1 cellular context compared by ENCODE assay signal in genomic region chr19:10194500-10195198, GRCh38.
A peak's percentile ranks its signal among the peaks of the same experiment; 100 is the strongest.
TF ChIP-seq lines count a peak whose summit lies in the region.

DNMT1 (minus strand) TSS chr19:10194953; CDS start chr19:10194899, 54 bp downstream.

TF ChIP-seq in HepG2, 621 proteins besides CTCF, POLR2A, EP300 and RAD21 (continued from another document and continues in another):
- TF ChIP-seq ARID4A (CRISPR knock-in tag; IDR thresholded peaks at IDR 0.05; ENCODE audit: borderline replicate concordance): peak; percentile 97
- TF ChIP-seq SP2 (CRISPR knock-in tag; IDR thresholded peaks at IDR 0.05): peak; percentile 56
- TF ChIP-seq, protein P1, sequence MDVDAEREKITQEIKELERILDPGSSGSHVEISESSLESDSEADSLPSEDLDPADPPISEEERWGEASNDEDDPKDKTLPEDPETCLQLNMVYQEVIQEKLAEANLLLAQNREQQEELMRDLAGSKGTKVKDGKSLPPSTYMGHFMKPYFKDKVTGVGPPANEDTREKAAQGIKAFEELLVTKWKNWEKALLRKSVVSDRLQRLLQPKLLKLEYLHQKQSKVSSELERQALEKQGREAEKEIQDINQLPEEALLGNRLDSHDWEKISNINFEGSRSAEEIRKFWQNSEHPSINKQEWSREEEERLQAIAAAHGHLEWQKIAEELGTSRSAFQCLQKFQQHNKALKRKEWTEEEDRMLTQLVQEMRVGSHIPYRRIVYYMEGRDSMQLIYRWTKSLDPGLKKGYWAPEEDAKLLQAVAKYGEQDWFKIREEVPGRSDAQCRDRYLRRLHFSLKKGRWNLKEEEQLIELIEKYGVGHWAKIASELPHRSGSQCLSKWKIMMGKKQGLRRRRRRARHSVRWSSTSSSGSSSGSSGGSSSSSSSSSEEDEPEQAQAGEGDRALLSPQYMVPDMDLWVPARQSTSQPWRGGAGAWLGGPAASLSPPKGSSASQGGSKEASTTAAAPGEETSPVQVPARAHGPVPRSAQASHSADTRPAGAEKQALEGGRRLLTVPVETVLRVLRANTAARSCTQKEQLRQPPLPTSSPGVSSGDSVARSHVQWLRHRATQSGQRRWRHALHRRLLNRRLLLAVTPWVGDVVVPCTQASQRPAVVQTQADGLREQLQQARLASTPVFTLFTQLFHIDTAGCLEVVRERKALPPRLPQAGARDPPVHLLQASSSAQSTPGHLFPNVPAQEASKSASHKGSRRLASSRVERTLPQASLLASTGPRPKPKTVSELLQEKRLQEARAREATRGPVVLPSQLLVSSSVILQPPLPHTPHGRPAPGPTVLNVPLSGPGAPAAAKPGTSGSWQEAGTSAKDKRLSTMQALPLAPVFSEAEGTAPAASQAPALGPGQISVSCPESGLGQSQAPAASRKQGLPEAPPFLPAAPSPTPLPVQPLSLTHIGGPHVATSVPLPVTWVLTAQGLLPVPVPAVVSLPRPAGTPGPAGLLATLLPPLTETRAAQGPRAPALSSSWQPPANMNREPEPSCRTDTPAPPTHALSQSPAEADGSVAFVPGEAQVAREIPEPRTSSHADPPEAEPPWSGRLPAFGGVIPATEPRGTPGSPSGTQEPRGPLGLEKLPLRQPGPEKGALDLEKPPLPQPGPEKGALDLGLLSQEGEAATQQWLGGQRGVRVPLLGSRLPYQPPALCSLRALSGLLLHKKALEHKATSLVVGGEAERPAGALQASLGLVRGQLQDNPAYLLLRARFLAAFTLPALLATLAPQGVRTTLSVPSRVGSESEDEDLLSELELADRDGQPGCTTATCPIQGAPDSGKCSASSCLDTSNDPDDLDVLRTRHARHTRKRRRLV (CRISPR knock-in tag; IDR thresholded peaks at IDR 0.05): no peak
- TF ChIP-seq ZNF224 (CRISPR knock-in tag; IDR thresholded peaks at IDR 0.05): no peak
- TF ChIP-seq HOXA3 (CRISPR knock-in tag; IDR thresholded peaks at IDR 0.05): peak; percentile 65; the same call in 1 of the 2 replicates
- TF ChIP-seq PHF8 (CRISPR knock-in tag; IDR thresholded peaks at IDR 0.05): peak; percentile 89
- peak; percentile 76 for TF ChIP-seq GABPA (IDR thresholded peaks at IDR 0.05; ENCODE audit: low read depth, low read length)
- TF ChIP-seq GABPA (CRISPR knock-in tag; IDR thresholded peaks at IDR 0.05; ENCODE audit: low read depth): peak; percentile 71
- TF ChIP-seq SOX5 (CRISPR knock-in tag; IDR thresholded peaks at IDR 0.05; ENCODE audit: borderline replicate concordance): no peak
- no peak for TF ChIP-seq ZNF207 (IDR thresholded peaks at IDR 0.05; ENCODE audit: borderline replicate concordance)
- TF ChIP-seq NFYB (CRISPR knock-in tag; IDR thresholded peaks at IDR 0.05): no peak; the same call in 1 of the 2 replicates
- no peak for TF ChIP-seq SP140L (CRISPR knock-in tag; IDR thresholded peaks at IDR 0.05; ENCODE audit: borderline replicate concordance)
- TF ChIP-seq ZNF709 (CRISPR knock-in tag; IDR thresholded peaks at IDR 0.05): no peak; the same call in 1 of the 2 replicates
- no peak for TF ChIP-seq HNRNPUL1 (IDR thresholded peaks at IDR 0.05; ENCODE audit: low read depth, low read length)
- TF ChIP-seq ZNF343 (CRISPR knock-in tag; IDR thresholded peaks at IDR 0.05): no peak
- no peak for TF ChIP-seq RFXANK (CRISPR knock-in tag; IDR thresholded peaks at IDR 0.05)
- no peak for TF ChIP-seq ZMYM3 (CRISPR knock-in tag; IDR thresholded peaks at IDR 0.05)
- TF ChIP-seq ZNF232 (CRISPR knock-in tag; IDR thresholded peaks at IDR 0.05; ENCODE audit: borderline replicate concordance): no peak
- TF ChIP-seq HNRNPLL (IDR thresholded peaks at IDR 0.05; ENCODE audit: low read depth, low read length, poor library complexity, severe bottlenecking): peak; percentile 90
- TF ChIP-seq, protein P2, sequence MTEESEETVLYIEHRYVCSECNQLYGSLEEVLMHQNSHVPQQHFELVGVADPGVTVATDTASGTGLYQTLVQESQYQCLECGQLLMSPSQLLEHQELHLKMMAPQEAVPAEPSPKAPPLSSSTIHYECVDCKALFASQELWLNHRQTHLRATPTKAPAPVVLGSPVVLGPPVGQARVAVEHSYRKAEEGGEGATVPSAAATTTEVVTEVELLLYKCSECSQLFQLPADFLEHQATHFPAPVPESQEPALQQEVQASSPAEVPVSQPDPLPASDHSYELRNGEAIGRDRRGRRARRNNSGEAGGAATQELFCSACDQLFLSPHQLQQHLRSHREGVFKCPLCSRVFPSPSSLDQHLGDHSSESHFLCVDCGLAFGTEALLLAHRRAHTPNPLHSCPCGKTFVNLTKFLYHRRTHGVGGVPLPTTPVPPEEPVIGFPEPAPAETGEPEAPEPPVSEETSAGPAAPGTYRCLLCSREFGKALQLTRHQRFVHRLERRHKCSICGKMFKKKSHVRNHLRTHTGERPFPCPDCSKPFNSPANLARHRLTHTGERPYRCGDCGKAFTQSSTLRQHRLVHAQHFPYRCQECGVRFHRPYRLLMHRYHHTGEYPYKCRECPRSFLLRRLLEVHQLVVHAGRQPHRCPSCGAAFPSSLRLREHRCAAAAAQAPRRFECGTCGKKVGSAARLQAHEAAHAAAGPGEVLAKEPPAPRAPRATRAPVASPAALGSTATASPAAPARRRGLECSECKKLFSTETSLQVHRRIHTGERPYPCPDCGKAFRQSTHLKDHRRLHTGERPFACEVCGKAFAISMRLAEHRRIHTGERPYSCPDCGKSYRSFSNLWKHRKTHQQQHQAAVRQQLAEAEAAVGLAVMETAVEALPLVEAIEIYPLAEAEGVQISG (CRISPR knock-in tag; IDR thresholded peaks at IDR 0.05): peak; percentile 80
- no peak; the same call in 1 of the 2 replicates for TF ChIP-seq ZFP41 (CRISPR knock-in tag; IDR thresholded peaks at IDR 0.05; ENCODE audit: borderline replicate concordance)
- TF ChIP-seq ZNF282 (IDR thresholded peaks at IDR 0.05; ENCODE audit: partially characterized antibody): no peak
- no peak for TF ChIP-seq TCF7 (IDR thresholded peaks at IDR 0.05; ENCODE audit: low read depth)
- TF ChIP-seq, protein P3, sequence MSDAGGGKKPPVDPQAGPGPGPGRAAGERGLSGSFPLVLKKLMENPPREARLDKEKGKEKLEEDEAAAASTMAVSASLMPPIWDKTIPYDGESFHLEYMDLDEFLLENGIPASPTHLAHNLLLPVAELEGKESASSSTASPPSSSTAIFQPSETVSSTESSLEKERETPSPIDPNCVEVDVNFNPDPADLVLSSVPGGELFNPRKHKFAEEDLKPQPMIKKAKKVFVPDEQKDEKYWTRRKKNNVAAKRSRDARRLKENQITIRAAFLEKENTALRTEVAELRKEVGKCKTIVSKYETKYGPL (CRISPR knock-in tag; IDR thresholded peaks at IDR 0.05): no peak
- TF ChIP-seq ZNF484 (CRISPR knock-in tag; IDR thresholded peaks at IDR 0.05; ENCODE audit: borderline replicate concordance, low read depth): no peak
- TF ChIP-seq RARA (CRISPR knock-in tag; IDR thresholded peaks at IDR 0.05): no peak
- TF ChIP-seq JDP2 (CRISPR knock-in tag; IDR thresholded peaks at IDR 0.05; ENCODE audit: borderline replicate concordance): peak; percentile 73; the same call in 1 of the 2 replicates
- TF ChIP-seq TP53 (CRISPR knock-in tag; conservative IDR thresholded peaks at IDR 0.05): no peak
- peak; percentile 64; the same call in 1 of the 2 replicates for TF ChIP-seq ZSCAN21 (CRISPR knock-in tag; IDR thresholded peaks at IDR 0.05; ENCODE audit: borderline replicate concordance)
- no peak for TF ChIP-seq ZNF850 (CRISPR knock-in tag; conservative IDR thresholded peaks at IDR 0.05)
- no peak for TF ChIP-seq ZNF3 (CRISPR knock-in tag; IDR thresholded peaks at IDR 0.05)
- TF ChIP-seq ATRX (CRISPR knock-in tag; IDR thresholded peaks at IDR 0.05; ENCODE audit: borderline replicate concordance): no peak
- TF ChIP-seq ZNF329 (CRISPR knock-in tag; IDR thresholded peaks at IDR 0.05; ENCODE audit: low read depth): no peak
- peak; percentile 48; the same call in 1 of the 2 replicates for TF ChIP-seq MIER3 (CRISPR knock-in tag; IDR thresholded peaks at IDR 0.05; ENCODE audit: borderline replicate concordance)
- TF ChIP-seq FOSL1 (CRISPR knock-in tag; IDR thresholded peaks at IDR 0.05; ENCODE audit: borderline replicate concordance): no peak
- TF ChIP-seq, protein P4, sequence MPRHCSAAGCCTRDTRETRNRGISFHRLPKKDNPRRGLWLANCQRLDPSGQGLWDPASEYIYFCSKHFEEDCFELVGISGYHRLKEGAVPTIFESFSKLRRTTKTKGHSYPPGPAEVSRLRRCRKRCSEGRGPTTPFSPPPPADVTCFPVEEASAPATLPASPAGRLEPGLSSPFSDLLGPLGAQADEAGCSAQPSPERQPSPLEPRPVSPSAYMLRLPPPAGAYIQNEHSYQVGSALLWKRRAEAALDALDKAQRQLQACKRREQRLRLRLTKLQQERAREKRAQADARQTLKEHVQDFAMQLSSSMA (CRISPR knock-in tag; IDR thresholded peaks at IDR 0.05): peak; percentile 87; the same call in 1 of the 2 replicates
- TF ChIP-seq HIVEP1 (CRISPR knock-in tag; IDR thresholded peaks at IDR 0.05): peak; percentile 65; the same call in 1 of the 2 replicates
- no peak for TF ChIP-seq IRX3 (CRISPR knock-in tag; IDR thresholded peaks at IDR 0.05; ENCODE audit: borderline replicate concordance, low read depth)
- peak; percentile 27 for TF ChIP-seq CBX1 (IDR thresholded peaks at IDR 0.05; ENCODE audit: low read depth)
- TF ChIP-seq, protein P5, sequence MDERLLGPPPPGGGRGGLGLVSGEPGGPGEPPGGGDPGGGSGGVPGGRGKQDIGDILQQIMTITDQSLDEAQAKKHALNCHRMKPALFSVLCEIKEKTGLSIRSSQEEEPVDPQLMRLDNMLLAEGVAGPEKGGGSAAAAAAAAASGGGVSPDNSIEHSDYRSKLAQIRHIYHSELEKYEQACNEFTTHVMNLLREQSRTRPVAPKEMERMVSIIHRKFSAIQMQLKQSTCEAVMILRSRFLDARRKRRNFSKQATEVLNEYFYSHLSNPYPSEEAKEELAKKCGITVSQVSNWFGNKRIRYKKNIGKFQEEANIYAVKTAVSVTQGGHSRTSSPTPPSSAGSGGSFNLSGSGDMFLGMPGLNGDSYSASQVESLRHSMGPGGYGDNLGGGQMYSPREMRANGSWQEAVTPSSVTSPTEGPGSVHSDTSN (CRISPR knock-in tag; IDR thresholded peaks at IDR 0.05): no peak
- TF ChIP-seq XBP1 (CRISPR knock-in tag; IDR thresholded peaks at IDR 0.05): no peak; the same call in 1 of the 2 replicates
- no peak for TF ChIP-seq ZNF747 (CRISPR knock-in tag; IDR thresholded peaks at IDR 0.05; ENCODE audit: borderline replicate concordance)
- no peak; the same call in 1 of the 2 replicates for TF ChIP-seq ZXDC (CRISPR knock-in tag; IDR thresholded peaks at IDR 0.05)
- TF ChIP-seq, protein P6, sequence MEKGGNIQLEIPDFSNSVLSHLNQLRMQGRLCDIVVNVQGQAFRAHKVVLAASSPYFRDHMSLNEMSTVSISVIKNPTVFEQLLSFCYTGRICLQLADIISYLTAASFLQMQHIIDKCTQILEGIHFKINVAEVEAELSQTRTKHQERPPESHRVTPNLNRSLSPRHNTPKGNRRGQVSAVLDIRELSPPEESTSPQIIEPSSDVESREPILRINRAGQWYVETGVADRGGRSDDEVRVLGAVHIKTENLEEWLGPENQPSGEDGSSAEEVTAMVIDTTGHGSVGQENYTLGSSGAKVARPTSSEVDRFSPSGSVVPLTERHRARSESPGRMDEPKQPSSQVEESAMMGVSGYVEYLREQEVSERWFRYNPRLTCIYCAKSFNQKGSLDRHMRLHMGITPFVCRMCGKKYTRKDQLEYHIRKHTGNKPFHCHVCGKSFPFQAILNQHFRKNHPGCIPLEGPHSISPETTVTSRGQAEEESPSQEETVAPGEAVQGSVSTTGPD (CRISPR knock-in tag; IDR thresholded peaks at IDR 0.05): no peak
- TF ChIP-seq ZNF773 (CRISPR knock-in tag; IDR thresholded peaks at IDR 0.05; ENCODE audit: borderline replicate concordance): no peak
- no peak; the same call in 1 of the 2 replicates for TF ChIP-seq NR2F2 (IDR thresholded peaks at IDR 0.05; ENCODE audit: borderline replicate concordance, low read depth)
- TF ChIP-seq MED8 (CRISPR knock-in tag; IDR thresholded peaks at IDR 0.05; ENCODE audit: insufficient replicate concordance): peak; percentile 42
- TF ChIP-seq KAT2B (IDR thresholded peaks at IDR 0.05; ENCODE audit: borderline replicate concordance, low read depth, low read length): no peak
- no peak; the same call in 1 of the 2 replicates for TF ChIP-seq ZNF746 (CRISPR knock-in tag; IDR thresholded peaks at IDR 0.05)
